In the genomic region with DNA sequence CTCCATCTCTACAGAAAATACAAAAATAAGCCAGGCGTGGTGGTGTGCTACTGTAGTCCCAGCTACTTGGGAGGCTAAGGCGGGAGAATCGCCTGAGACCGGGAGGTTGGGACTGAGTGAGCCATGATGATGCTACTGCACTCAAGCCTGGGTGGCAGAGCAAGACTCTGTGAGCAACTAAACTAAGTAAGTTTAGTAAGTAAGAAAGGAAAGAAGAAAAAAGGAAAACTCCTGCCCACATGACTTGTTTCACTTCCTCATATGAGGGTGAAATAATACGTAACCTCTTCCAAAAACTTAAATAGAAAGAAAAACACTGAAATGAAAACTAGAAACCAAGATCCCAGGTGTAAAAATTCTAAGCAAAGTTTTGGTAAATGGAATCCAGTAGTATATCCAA, we compare ENCODE assay signal across 12 cellular contexts.
DNase-seq lines count a peak whose midpoint lies in the region; ATAC-seq lines count a peak whose summit lies in the region.
"Had no signal": no experiment of that assay in that cellular context is flagged by ENCODE, and none has a peak within 500 bp of the region (broad histone marks: within the 10 kb centered on the region; RNA-seq: fewer than 3 reads in every experiment).

No MANE protein-coding gene starts in this region.

- DNase-seq in T-helper 17 cell = no peak
- DNase-seq in NCI-H226 = no peak
- DNase-seq in activated CD8-positive, alpha-beta memory T cell treated with anti-CD3 and anti-CD28 coated beads, Interleukin-2, amount 50 U/mL, for 48 hours = no peak
- no peak for DNase-seq in middle frontal gyrus (ENCODE audit: extremely low spot score, low spot score)
- DNase-seq in NCI-H345 (lab: John Stamatoyannopoulos, UW) = no peak
- DNase-seq: DMS79 treated with DMSO at 0.1 percent for 48 hours, T-cell, uterus had no signal

- H3K36me3 Mint-ChIP-seq in T-helper 17 cell (ENCODE audit: low read depth) = peaks cover 12% of the 10 kb centered on the region

- ATAC-seq in GM19372 (IDR thresholded peaks at IDR 0.05; ENCODE audit: low read depth, unreplicated experiment) (peak; percentile 95), HG03060 (IDR thresholded peaks at IDR 0.05; ENCODE audit: low read depth, unreplicated experiment) (peak; percentile 68), T-helper 17 cell (no peak)
- ATAC-seq: T-cell had no signal

- no peaks in the 10 kb centered on the region for H3K27me3 Mint-ChIP-seq in T-helper 17 cell
- H3K27me3 Mint-ChIP-seq: T-cell had no signal

- peaks cover 2% of the 10 kb centered on the region for H3K9me3 ChIP-seq in T-helper 17 cell (ENCODE audit: control insufficient read depth, low read length, poor library complexity, severe bottlenecking)
- H3K9me3 ChIP-seq: uterus had no signal

- no peak overlapping the region for H3K4me3 Mint-ChIP-seq in T-helper 17 cell
- H3K4me3 Mint-ChIP-seq: T-cell had no signal

- H3K27ac Mint-ChIP-seq in T-helper 17 cell = peak overlapping the region; percentile 81

- peaks cover 36% of the 10 kb centered on the region for H3K4me1 Mint-ChIP-seq in T-helper 17 cell

- peak overlapping the region; percentile 17; the same call in 1 of the 2 replicates for H3K4me3 ChIP-seq in GM08714 (ENCODE audit: low read length)
- H3K4me3 ChIP-seq: cardiac muscle cell, uterus had no signal
